Comparison of ENCODE assay signal across 8 cellular contexts in genomic region chr11:44095506-44096359, GRCh38. TPM values are rescaled to one million over a fixed set of nuclear protein-coding genes. Genes with fewer than 3 reads are reported as not detected.
A peak's percentile ranks its signal among the peaks of the same experiment; 100 is the strongest.
DNase-seq lines count a peak whose midpoint lies in the region; TF ChIP-seq lines count a peak whose summit lies in the region.

Gene EXT2, plus strand, starts transcription at chr11:44095678. Its CDS starts 12,035 bp downstream, at chr11:44107713.

- H3K27me3 ChIP-seq in SK-N-SH (ENCODE audit: insufficient read depth), result no peaks in the 10 kb centered on the region
- H3K27me3 ChIP-seq in osteoblast (ENCODE audit: insufficient read depth, low read length), result peaks cover 4% of the 10 kb centered on the region
- no peaks in the 10 kb centered on the region for H3K27me3 ChIP-seq in testis

- H3K79me2 ChIP-seq in SK-N-SH (ENCODE audit: insufficient read depth) (peaks cover 41% of the 10 kb centered on the region), osteoblast (ENCODE audit: insufficient read depth, low read length) (peaks cover 42% of the 10 kb centered on the region)

- TF ChIP-seq EP300 in SK-N-SH (IDR thresholded peaks at IDR 0.05; ENCODE audit: borderline replicate concordance in 1 of 2, low read depth in 1 of 2, low read length in 1 of 2), result no peak

- DNase-seq in GM10266 (ENCODE audit: extremely low spot score), result peak; percentile 95
- DNase-seq in HFF-Myc (ENCODE audit: extremely low read depth, low read depth), result peak; percentile 36
- DNase-seq in MV-4-11 (lab: John Stamatoyannopoulos, UW), result peak; percentile 62
- DNase-seq in SK-N-SH, result peak; percentile 97
- DNase-seq in activated naive CD4-positive, alpha-beta T cell treated with anti-CD3 and anti-CD28 coated beads, Interleukin-2, amount 50 U/mL, for 16 hours, result peak; percentile 85
- DNase-seq in glomerular endothelial cell (ENCODE audit: extremely low read depth, low read depth, low spot score), result no peak
- peak; percentile 97 for DNase-seq in osteoblast (ENCODE audit: insufficient read length, low spot score, missing footprints)
- peak; percentile 91 for DNase-seq in testis

- H3K4me2 ChIP-seq in SK-N-SH (peak within 1 kb of the TSS; percentile 98), osteoblast (ENCODE audit: insufficient read depth, low read length) (peak within 1 kb of the TSS; percentile 93)

- no peaks in the 10 kb centered on the region for H3K9me3 ChIP-seq in SK-N-SH
- no peaks in the 10 kb centered on the region for H3K9me3 ChIP-seq in osteoblast (ENCODE audit: low read depth, low read length)
- no peaks in the 10 kb centered on the region for H3K9me3 ChIP-seq in testis

- TF ChIP-seq CTCF in GM10266 (IDR thresholded peaks at IDR 0.05; ENCODE audit: control insufficient read depth, insufficient read depth, low read depth, missing control alignments) (peak; percentile 94), HFF-Myc (IDR thresholded peaks at IDR 0.05; ENCODE audit: low read depth, low read length, missing control alignments) (peak; percentile 85), SK-N-SH (IDR thresholded peaks at IDR 0.05) (peak; percentile 80), osteoblast (IDR thresholded peaks at IDR 0.05; ENCODE audit: extremely low read depth, low read depth, low read length) (peak; percentile 81), testis (IDR thresholded peaks at IDR 0.05) (peak; percentile 84 to 96 (median 92))

- H3K4me3 ChIP-seq in HFF-Myc (replicated peaks; ENCODE audit: low read depth, low read length) (peak within 1 kb of the TSS; percentile 81), SK-N-SH (ENCODE audit: low read depth in 2 of 2, low read length in 1 of 2) (peak within 1 kb of the TSS; percentile 71 to 91), osteoblast (ENCODE audit: insufficient read depth, low read length) (peak within 1 kb of the TSS; percentile 92), testis (peak within 1 kb of the TSS; percentile 83 to 90)

- WGBS in SK-N-SH (ENCODE audit: low lambda C conversion rate), result 1% methylated on average over 34 of the region's 83 CpGs
- 0 to 1% methylated on average over 22 to 83 of the region's 83 CpGs for WGBS in testis, 2 donors

- CTCF ChIA-PET in SK-N-SH (lab: Yijun Ruan, JAX), result interaction anchor here (0.6 to 4.5 kb wide), 43 partner anchors 10 to 679 kb away, joined by 3 to 88 read pairs (median 5); partner anchors contain the start of genes ACCS and ACCSL

- H3K9ac ChIP-seq in SK-N-SH, result peak within 1 kb of the TSS; percentile 76

- TF ChIP-seq RAD21 in SK-N-SH (IDR thresholded peaks at IDR 0.05; ENCODE audit: low read length), result no peak

- no peak for TF ChIP-seq POLR2A in testis (IDR thresholded peaks at IDR 0.05)

- no peaks in the 10 kb centered on the region for H3K36me3 ChIP-seq in SK-N-SH (replicated peaks in 1 of 2; ENCODE audit: control insufficient read depth in 1 of 2, insufficient read depth in 2 of 2, low read length in 1 of 2)
- H3K36me3 ChIP-seq in osteoblast (ENCODE audit: insufficient read depth, low read length), result no peaks in the 10 kb centered on the region
- H3K36me3 ChIP-seq in testis (ENCODE audit: low read depth, missing control alignments), result no peaks in the 10 kb centered on the region

- H4K20me1 ChIP-seq in SK-N-SH (ENCODE audit: insufficient read depth), result 0 out of 2 replicates have a peak, but pooled peaks cover 11% of the 10 kb centered on the region
- peaks cover 23% of the 10 kb centered on the region for H4K20me1 ChIP-seq in osteoblast (ENCODE audit: insufficient read depth, low read length)

- peak within 1 kb of the TSS; percentile 90 for H2AFZ ChIP-seq in SK-N-SH (ENCODE audit: low read depth)
- H2AFZ ChIP-seq in osteoblast (ENCODE audit: low read length), result peak within 1 kb of the TSS; percentile 86

- H3K4me1 ChIP-seq in SK-N-SH (ENCODE audit: control insufficient read depth in 1 of 2, insufficient read depth in 2 of 2, low read depth in 1 of 2, low read length in 1 of 2) (peaks cover 3 to 9% of the 10 kb centered on the region in 2 experiments; a peak in 3 of 4 replicates), osteoblast (ENCODE audit: insufficient read depth, low read length) (peaks cover 15% of the 10 kb centered on the region), testis (peaks cover 8% of the 10 kb centered on the region)

- H3K27ac ChIP-seq in SK-N-SH (ENCODE audit: low read depth in 2 of 2, low read length in 1 of 2), result peak within 1 kb of the TSS; percentile 24 to 48; a peak in 2 of 4 replicates
- peak within 1 kb of the TSS; percentile 68 for H3K27ac ChIP-seq in osteoblast (ENCODE audit: low read depth, low read length)
- peak within 1 kb of the TSS; percentile 55 to 70 for H3K27ac ChIP-seq in testis

- peaks cover 4% of the 10 kb centered on the region for H3F3A ChIP-seq in SK-N-SH (replicated peaks; ENCODE audit: insufficient read depth)

- H3K9me2 ChIP-seq in SK-N-SH, result no peaks in the 10 kb centered on the region

- POLR2A ChIA-PET in SK-N-SH (lab: Yijun Ruan, JAX), result interaction anchor here (0.6 kb wide), 1 partner anchor 436 kb away, joined by 3 read pairs; no protein-coding TSS in a partner anchor

- intact Hi-C loops in testis (cut with DNase I; ENCODE audit: low total_unique reads), result loop anchor here (10.0 kb wide), 1 partner anchor 439 kb away; no protein-coding TSS in a partner anchor

TF ChIP-seq in SK-N-SH, 30 proteins besides CTCF, POLR2A, EP300 and RAD21 (continues in another document):
- TF ChIP-seq ZBTB33 (IDR thresholded peaks at IDR 0.05; ENCODE audit: borderline replicate concordance, low read depth) (no peak), SIN3A (IDR thresholded peaks at IDR 0.05; ENCODE audit: borderline replicate concordance, low read depth, low read length) (0 out of 2 replicates have a peak, but pooled peaks have one; percentile 34), GATA2 (CRISPR knock-in tag; IDR thresholded peaks at IDR 0.05) (no peak), FOSL2 (IDR thresholded peaks at IDR 0.05; ENCODE audit: borderline replicate concordance, low read depth) (no peak), FOXJ3 (CRISPR knock-in tag; IDR thresholded peaks at IDR 0.05) (no peak), TEAD4 (IDR thresholded peaks at IDR 0.05; ENCODE audit: borderline replicate concordance, insufficient read depth) (no peak), TAF1 (IDR thresholded peaks at IDR 0.05; ENCODE audit: borderline replicate concordance, low read depth, low read length) (0 out of 2 replicates have a peak, but pooled peaks have one; percentile 39), ELF1 (IDR thresholded peaks at IDR 0.05) (no peak), RXRA (IDR thresholded peaks at IDR 0.05; ENCODE audit: borderline replicate concordance, low read depth) (no peak), JUND (IDR thresholded peaks at IDR 0.05) (no peak), MAX (IDR thresholded peaks at IDR 0.05; ENCODE audit: low read depth) (no peak), SMC3 (IDR thresholded peaks at IDR 0.05; ENCODE audit: low read depth, low read length) (peak; percentile 25; the same call in 1 of the 2 replicates), USF2 (IDR thresholded peaks at IDR 0.05; ENCODE audit: borderline replicate concordance, low read depth, low read length) (no peak), POLR2AphosphoS5 (IDR thresholded peaks at IDR 0.05; ENCODE audit: low read depth, low read length) (no peak), MXI1 (IDR thresholded peaks at IDR 0.05; ENCODE audit: low read depth, low read length) (peak; percentile 53), GABPA (IDR thresholded peaks at IDR 0.05; ENCODE audit: low read depth) (no peak), RFX5 (IDR thresholded peaks at IDR 0.05; ENCODE audit: low read length) (no peak), FOXM1 (IDR thresholded peaks at IDR 0.05; ENCODE audit: low read depth) (no peak)
- TF ChIP-seq, protein P1, sequence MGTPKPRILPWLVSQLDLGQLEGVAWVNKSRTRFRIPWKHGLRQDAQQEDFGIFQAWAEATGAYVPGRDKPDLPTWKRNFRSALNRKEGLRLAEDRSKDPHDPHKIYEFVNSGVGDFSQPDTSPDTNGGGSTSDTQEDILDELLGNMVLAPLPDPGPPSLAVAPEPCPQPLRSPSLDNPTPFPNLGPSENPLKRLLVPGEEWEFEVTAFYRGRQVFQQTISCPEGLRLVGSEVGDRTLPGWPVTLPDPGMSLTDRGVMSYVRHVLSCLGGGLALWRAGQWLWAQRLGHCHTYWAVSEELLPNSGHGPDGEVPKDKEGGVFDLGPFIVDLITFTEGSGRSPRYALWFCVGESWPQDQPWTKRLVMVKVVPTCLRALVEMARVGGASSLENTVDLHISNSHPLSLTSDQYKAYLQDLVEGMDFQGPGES (IDR thresholded peaks at IDR 0.05; ENCODE audit: low read depth, low read length), result no peak

RNA-seq across cellular contexts. Expression of gene EXT2, which starts in this region (rescaled TPM):
- polyA plus RNA-seq in SK-N-SH (2012; rRNA removed), result 92.9 and 96.7 TPM in 2 replicates
- 71.8 and 80.2 TPM in 2 replicates for polyA plus RNA-seq in SK-N-SH (2012; cell fraction: cytosol; rRNA removed)
- 83.8 and 99.5 TPM in 2 replicates for polyA plus RNA-seq in SK-N-SH (2012; cell fraction: nucleus; rRNA removed)
- total RNA-seq in glomerular endothelial cell, result 103 and 154 TPM in 2 replicates
- total RNA-seq in osteoblast, result 174 and 194 TPM in 2 replicates
- 10 to 100 TPM; 60.9 to 71.2 TPM for total RNA-seq in testis
- polyA plus RNA-seq in testis (ENCODE audit: insufficient read depth, low read depth, low replicate concordance), result 47.5 TPM
